9 cellular contexts compared by ENCODE assay signal in the genomic region with DNA sequence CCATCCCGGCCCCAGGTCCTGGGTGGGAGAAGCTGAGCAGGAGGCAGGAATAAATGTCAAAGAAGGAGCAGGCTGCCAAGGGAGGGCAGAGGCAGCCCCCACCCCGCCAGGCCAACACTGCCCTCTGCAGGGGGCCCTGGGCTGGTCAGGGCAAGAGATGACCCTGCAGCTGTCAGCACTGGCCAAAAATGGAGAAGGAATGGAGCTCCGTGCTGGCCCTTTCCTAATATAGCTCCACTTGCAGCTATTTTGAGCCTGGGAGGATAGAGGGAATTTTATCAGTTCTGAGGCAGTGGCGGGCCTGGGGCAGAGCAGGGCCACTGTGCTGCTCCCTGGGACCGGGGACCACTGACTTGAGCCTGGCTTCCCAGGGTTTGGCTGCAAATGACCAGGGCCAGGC. TPM values are rescaled to one million over a fixed set of nuclear protein-coding genes. Genes with fewer than 3 reads are reported as not detected.
A peak's percentile ranks its signal among the peaks of the same experiment; 100 is the strongest.
DNase-seq lines count a peak whose midpoint lies in the region; ATAC-seq and TF ChIP-seq lines count a peak whose summit lies in the region.
"Had no signal": no experiment of that assay in that cellular context is flagged by ENCODE, and none has a peak within 500 bp of the region (broad histone marks: within the 10 kb centered on the region; RNA-seq: fewer than 3 reads in every experiment).

No MANE protein-coding gene starts in this region.

- H3K27ac Mint-ChIP-seq in MCF 10A (ENCODE audit: low read depth, unreplicated experiment), result no peak overlapping the region

- no peak for ATAC-seq in HG03159 (IDR thresholded peaks at IDR 0.05; ENCODE audit: unreplicated experiment)
- no peak for ATAC-seq in GM19452 (IDR thresholded peaks at IDR 0.05; ENCODE audit: unreplicated experiment)

- H3K4me3 ChIP-seq in breast epithelium, result no peak overlapping the region
- H3K4me3 ChIP-seq in astrocyte of the spinal cord (ENCODE audit: low read depth, low read length), result no peak overlapping the region

- no peak overlapping the region for H3K4me3 Mint-ChIP-seq in MCF 10A (ENCODE audit: unreplicated experiment)

- H3K4me1 ChIP-seq in breast epithelium, result no peaks in the 10 kb centered on the region

- CTCF ChIA-PET in MCF 10A (lab: Yijun Ruan, JAX), result interaction anchor here (0.6 to 1.6 kb wide), 10 partner anchors 16 to 231 kb away, joined by 3 to 8 read pairs (median 4); partner anchors contain the start of gene LDB3

- no peaks in the 10 kb centered on the region for H3K9me3 Mint-ChIP-seq in MCF 10A (ENCODE audit: unreplicated experiment)

- H3K27ac ChIP-seq in breast epithelium, result peak overlapping the region in 1 of 2 donors; percentile 7
- H3K27ac ChIP-seq: HL-60 had no signal

- POLR2A ChIA-PET in MCF 10A (lab: Yijun Ruan, JAX), result no interaction called here

- in situ Hi-C loops in astrocyte of the spinal cord (cut with HindIII; ENCODE audit: low sequenced_read_pairs), result no loop called here

- intact Hi-C loops in MCF 10A (cut with micrococcal nuclease) (no loop called here), breast epithelium (cut with DNase I; ENCODE audit: low total_unique reads) (loop anchor here (10.0 kb wide), 1 partner anchor 220 kb away; no protein-coding TSS in a partner anchor)

- no peaks in the 10 kb centered on the region for H3K4me1 Mint-ChIP-seq in MCF 10A (ENCODE audit: insufficient read depth, unreplicated experiment)

- TF ChIP-seq CTCF in MCF 10A (IDR thresholded peaks at IDR 0.05; ENCODE audit: unreplicated experiment) (peak; percentile 17), breast epithelium (IDR thresholded peaks at IDR 0.05) (no peak), astrocyte of the spinal cord (IDR thresholded peaks at IDR 0.05; ENCODE audit: low read depth, low read length) (peak; percentile 39)

- no peaks in the 10 kb centered on the region for H3K36me3 ChIP-seq in breast epithelium

- no peaks in the 10 kb centered on the region for H3K9me3 ChIP-seq in breast epithelium

- H3K36me3 Mint-ChIP-seq in MCF 10A (ENCODE audit: insufficient read depth, unreplicated experiment), result no peaks in the 10 kb centered on the region

- H3K27me3 ChIP-seq in breast epithelium, result no peaks in the 10 kb centered on the region

- TF ChIP-seq POLR2A in breast epithelium (IDR thresholded peaks at IDR 0.05), result no peak

- peaks cover 15% of the 10 kb centered on the region for H3K27me3 Mint-ChIP-seq in MCF 10A (ENCODE audit: insufficient read depth, unreplicated experiment)

- DNase-seq in MCF 10A (ENCODE audit: unreplicated experiment) (no peak), breast epithelium (ENCODE audit: low spot score in 2 of 2) (no peak), astrocyte of the spinal cord (ENCODE audit: low read depth, low spot score) (no peak), kidney tubule cell (ENCODE audit: low spot score) (peak; percentile 12), AG08395 (ENCODE audit: low spot score) (no peak), NCI-H226 (no peak)

- BruUV-seq in MCF 10A (replicated peaks; lab: Mats Ljungman, UMichigan), result no TSS peak

RNA-seq across cellular contexts. Expression of gene LDB3, which starts 16.0 kb away (rescaled TPM):
- total RNA-seq in MCF 10A (2022) (0.23 and 0.29 TPM in 2 replicates), breast epithelium (1 to 10 TPM in 2 of 3 donors, under 1 TPM in 1; 0.98 to 2.9 (median 1.3) TPM)

RNA-seq across cellular contexts. Expression of gene OPN4, which starts 30.0 kb away (rescaled TPM):
- not detected in 2 replicates for total RNA-seq in MCF 10A (2022)
- total RNA-seq in breast epithelium, result not detected

Comparison
In these comparisons a context has a peak if more than half of its experiments do, and no peak if none do; other contexts are left out.
1. CTCF ChIP-seq: peak in MCF 10A (single experiment) and astrocyte of the spinal cord (single experiment); none in breast epithelium (0 of 3).